ENCODE assay signal across 10 cellular contexts in genomic region chr15:39828374-39828931, GRCh38. TPM values are rescaled to one million over a fixed set of nuclear protein-coding genes. Genes with fewer than 3 reads are reported as not detected.
DNase-seq lines count a peak whose midpoint lies in the region; ATAC-seq lines count a peak whose summit lies in the region.
"Had no signal": no experiment of that assay in that cellular context is flagged by ENCODE, and none has a peak within 500 bp of the region (broad histone marks: within the 10 kb centered on the region; RNA-seq: fewer than 3 reads in every experiment).

No MANE protein-coding gene starts in this region.

- H3K27me3 Mint-ChIP-seq in activated CD4-positive, alpha-beta T cell treated with anti-CD3 and anti-CD28 coated beads, Interleukin-2, amount 10 ng/mL, durations not matched to agents 7 days and 5 days, result peaks cover 45% of the 10 kb centered on the region

- DNase-seq in D341Med (ENCODE audit: low spot score) (peak; percentile 45), NCI-H1105 treated with DMSO at 0.1 percent for 48 hours (lab: John Stamatoyannopoulos, UW) (peak; percentile 12), astrocyte of the hippocampus (ENCODE audit: low read depth, low spot score) (peak; percentile 83), lung microvascular endothelial cell (ENCODE audit: low read depth in 2 of 2) (peak; percentile 16 to 45), SW 1271 (lab: John Stamatoyannopoulos, UW) (no peak), foreskin melanocyte (no peak)
- no peak for DNase-seq in activated CD4-positive, alpha-beta T cell treated with anti-CD3 and anti-CD28 coated beads, Interleukin-2, amount 10 ng/mL, durations not matched to agents 7 days and 5 days
- DNase-seq: KG1, tibial artery had no signal

- POLR2A ChIA-PET in activated CD4-positive, alpha-beta T cell treated with anti-CD3 and anti-CD28 coated beads, Interleukin-2, amount 10 ng/mL, durations not matched to agents 7 days and 5 days (lab: Charles Lee), result no interaction called here

- H3K4me3 Mint-ChIP-seq in activated CD4-positive, alpha-beta T cell treated with anti-CD3 and anti-CD28 coated beads, Interleukin-2, amount 10 ng/mL, durations not matched to agents 7 days and 5 days, result no peak overlapping the region

- H3K9me3 Mint-ChIP-seq in activated CD4-positive, alpha-beta T cell treated with anti-CD3 and anti-CD28 coated beads, Interleukin-2, amount 10 ng/mL, durations not matched to agents 7 days and 5 days, result no peaks in the 10 kb centered on the region

- no peak overlapping the region for H3K27ac Mint-ChIP-seq in activated CD4-positive, alpha-beta T cell treated with anti-CD3 and anti-CD28 coated beads, Interleukin-2, amount 10 ng/mL, durations not matched to agents 7 days and 5 days

- no peak for ATAC-seq in GM19324 (IDR thresholded peaks at IDR 0.05; ENCODE audit: low FRiP score, unreplicated experiment)

- H3K4me1 Mint-ChIP-seq in activated CD4-positive, alpha-beta T cell treated with anti-CD3 and anti-CD28 coated beads, Interleukin-2, amount 10 ng/mL, durations not matched to agents 7 days and 5 days, result no peaks in the 10 kb centered on the region

- H3K36me3 Mint-ChIP-seq in activated CD4-positive, alpha-beta T cell treated with anti-CD3 and anti-CD28 coated beads, Interleukin-2, amount 10 ng/mL, durations not matched to agents 7 days and 5 days (ENCODE audit: low read depth), result no peaks in the 10 kb centered on the region

- CTCF ChIA-PET in activated CD4-positive, alpha-beta T cell treated with anti-CD3 and anti-CD28 coated beads, Interleukin-2, amount 10 ng/mL, durations not matched to agents 7 days and 5 days (lab: Charles Lee), result no interaction called here

RNA-seq across cellular contexts. Expression of gene FSIP1, which starts 45.8 kb away (rescaled TPM):
- 0.40 and 0.44 TPM in 2 replicates for total RNA-seq in lung microvascular endothelial cell
- under 1 TPM; 0.30 to 0.48 TPM for total RNA-seq in activated CD4-positive, alpha-beta T cell treated with anti-CD3 and anti-CD28 coated beads, Interleukin-2, amount 10 ng/mL, durations not matched to agents 7 days and 5 days

Comparison
In these comparisons a context has a peak if more than half of its experiments do, and no peak if none do; other contexts are left out.
1. DNase-seq: peak in D341Med (single experiment), NCI-H1105 treated with DMSO at 0.1 percent for 48 hours (single experiment), astrocyte of the hippocampus (single experiment) and lung microvascular endothelial cell (2 of 2); none in activated CD4-positive, alpha-beta T cell treated with anti-CD3 and anti-CD28 coated beads, Interleukin-2, amount 10 ng/mL, durations not matched to agents 7 days and 5 days (single experiment), SW 1271 (0 of 2) and foreskin melanocyte (single experiment).